In genomic region chr11:3614742-3615171, GRCh38 we compare ENCODE assay signal across 8 cellular contexts. TPM values are rescaled to one million over a fixed set of nuclear protein-coding genes. Genes with fewer than 3 reads are reported as not detected.
DNase-seq lines count a peak whose midpoint lies in the region; ATAC-seq and TF ChIP-seq lines count a peak whose summit lies in the region.

No MANE protein-coding gene starts in this region.

- H3K27ac Mint-ChIP-seq in T-helper 17 cell (peak overlapping the region; percentile 88), chondrocyte (ENCODE audit: unreplicated experiment) (no peak overlapping the region)

- H3K27ac ChIP-seq in BLaER1 treated with 17β-estradiol and CSF1 and Interleukin-3, amounts not matched to agents 10 nM and 100 nM = 0 out of 22 replicates have a peak overlapping the region, but pooled peaks of 1 of the 11 experiments have one; percentile 3

- H3K4me3 Mint-ChIP-seq in T-helper 17 cell (peak overlapping the region; percentile 74), chondrocyte (ENCODE audit: unreplicated experiment) (no peak overlapping the region)

- peak in 2 of 3 donors; percentile 26 to 32 for DNase-seq in T-helper 17 cell
- DNase-seq in chondrocyte (ENCODE audit: low spot score) = peak; percentile 46
- DNase-seq in stimulated activated CD4-positive, alpha-beta T cell treated with anti-CD3 and anti-CD28 coated beads, Interleukin-4, amount 100 ng/mL, for 24 hours = peak; percentile 67
- DNase-seq in NCI-H446 (lab: John Stamatoyannopoulos, UW) = no peak
- DNase-seq in cerebellar cortex (ENCODE audit: low spot score) = no peak
- DNase-seq in KG1 (lab: John Stamatoyannopoulos, UW) = no peak

- no peaks in the 10 kb centered on the region for H3K36me3 Mint-ChIP-seq in T-helper 17 cell (ENCODE audit: low read depth)
- no peaks in the 10 kb centered on the region for H3K36me3 Mint-ChIP-seq in chondrocyte (ENCODE audit: low read depth)

- H3K4me2 ChIP-seq in BLaER1 treated with 17β-estradiol and CSF1 and Interleukin-3, amounts not matched to agents 10 nM and 100 nM = peak overlapping the region; percentile 24 to 87 (median 46); a peak in 21 of 22 replicates

- H3K4me1 Mint-ChIP-seq in T-helper 17 cell = peaks cover 15% of the 10 kb centered on the region
- peaks cover 9% of the 10 kb centered on the region for H3K4me1 Mint-ChIP-seq in chondrocyte (ENCODE audit: low read depth)

- H3K4me1 ChIP-seq in BLaER1 treated with 17β-estradiol and CSF1 and Interleukin-3, amounts not matched to agents 10 nM and 100 nM = peaks cover 11 to 30% (median 18%) of the 10 kb centered on the region in 10 experiments; a peak in 19 of 20 replicates

- ATAC-seq in GM21717 (IDR thresholded peaks at IDR 0.05; ENCODE audit: unreplicated experiment) = peak; percentile 83
- ATAC-seq in T-helper 17 cell = peak; percentile 98

- H3K27me3 ChIP-seq in BLaER1 treated with 17β-estradiol and CSF1 and Interleukin-3, amounts not matched to agents 10 nM and 100 nM = no peaks in the 10 kb centered on the region

- H3K9me3 Mint-ChIP-seq in chondrocyte (ENCODE audit: low read depth) = peaks cover 4% of the 10 kb centered on the region

- H3K27me3 Mint-ChIP-seq in T-helper 17 cell (peaks cover 11% of the 10 kb centered on the region), chondrocyte (ENCODE audit: low read depth) (no peaks in the 10 kb centered on the region)

- no peak overlapping the region for H3K4me3 ChIP-seq in BLaER1 treated with 17β-estradiol and CSF1 and Interleukin-3, amounts not matched to agents 10 nM and 100 nM

- H3K9ac ChIP-seq in BLaER1 treated with 17β-estradiol and CSF1 and Interleukin-3, amounts not matched to agents 10 nM and 100 nM = peak overlapping the region in 1 of 11 experiments; percentile 19; a peak in 2 of 22 replicates

- peaks cover 5 to 10% (median 8%) of the 10 kb centered on the region in 11 experiments; a peak in 15 of 22 replicates for H3K9me3 ChIP-seq in BLaER1 treated with 17β-estradiol and CSF1 and Interleukin-3, amounts not matched to agents 10 nM and 100 nM (replicated peaks in 1 of 11)
- no peaks in the 10 kb centered on the region for H3K9me3 ChIP-seq in T-helper 17 cell (ENCODE audit: control insufficient read depth, low read length, poor library complexity, severe bottlenecking)

- TF ChIP-seq CTCF in chondrocyte (IDR thresholded peaks at IDR 0.05) = no peak

- H3K36me3 ChIP-seq in BLaER1 treated with 17β-estradiol and CSF1 and Interleukin-3, amounts not matched to agents 10 nM and 100 nM = no peaks in the 10 kb centered on the region

- H4K20me1 ChIP-seq in BLaER1 treated with 17β-estradiol and CSF1 and Interleukin-3, amounts not matched to agents 10 nM and 100 nM = no peaks in the 10 kb centered on the region

RNA-seq across cellular contexts. Expression of gene ART5, which starts 27.0 kb away (rescaled TPM):
- total RNA-seq in T-helper 17 cell (not detected), chondrocyte (0.44 to 0.72 TPM (median 0.67 TPM) in 3 replicates)

RNA-seq across cellular contexts. Expression of gene ART1, which starts 30.2 kb away (rescaled TPM):
- total RNA-seq in T-helper 17 cell (not detected), chondrocyte (not detected in 3 replicates)

RNA-seq across cellular contexts. Expression of gene CHRNA10, which starts 56.4 kb away (rescaled TPM):
- total RNA-seq in T-helper 17 cell = 1 to 10 TPM in 1 of 2 donors, under 1 TPM in 1; 0.82 to 1.2 TPM
- total RNA-seq in chondrocyte = 0.75 to 1.2 TPM (median 0.79 TPM) in 3 replicates

Comparison
In these comparisons a context has a peak if more than half of its experiments do, and no peak if none do; other contexts are left out.
1. DNase-seq: peak in T-helper 17 cell (2 of 3), chondrocyte (single experiment) and stimulated activated CD4-positive, alpha-beta T cell treated with anti-CD3 and anti-CD28 coated beads, Interleukin-4, amount 100 ng/mL, for 24 hours (single experiment); none in NCI-H446 (0 of 2), cerebellar cortex (single experiment) and KG1 (single experiment).